8 cellular contexts compared by ENCODE assay signal in the genomic region with DNA sequence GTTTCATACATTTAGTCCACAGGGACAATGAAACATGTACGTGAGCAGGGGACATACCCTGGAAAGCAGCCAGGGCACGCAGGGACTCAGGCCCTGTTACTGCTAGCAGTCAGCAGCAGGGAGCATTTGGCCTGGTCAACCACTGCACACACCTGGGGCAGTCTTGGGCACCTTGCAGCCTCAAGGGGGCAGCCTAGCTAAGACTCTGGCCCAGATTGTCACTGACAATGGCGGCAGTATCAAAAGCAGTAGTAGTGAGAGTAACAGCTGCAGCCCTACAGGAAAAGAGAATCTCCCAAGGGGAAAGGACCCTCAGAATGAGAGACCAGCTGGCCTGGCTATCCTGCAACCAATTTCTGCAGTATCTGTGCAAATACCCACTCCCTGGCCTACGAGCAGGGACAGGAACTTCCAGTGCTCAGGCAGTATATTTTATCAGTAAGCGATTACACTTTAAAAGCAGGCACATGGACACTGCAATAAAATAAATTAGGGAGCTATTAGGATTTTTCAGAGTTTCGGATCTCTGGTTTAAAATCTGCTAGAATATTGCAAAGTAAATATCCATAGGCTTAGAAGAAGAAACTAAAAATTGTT.
A peak's percentile ranks its signal among the peaks of the same experiment; 100 is the strongest.
DNase-seq lines count a peak whose midpoint lies in the region; ATAC-seq and TF ChIP-seq lines count a peak whose summit lies in the region.

No MANE protein-coding gene starts in this region.

- TF ChIP-seq POLR2A in gastrocnemius medialis (IDR thresholded peaks at IDR 0.05) = no peak

- peak; percentile 31 for DNase-seq in G401 (ENCODE audit: low spot score)
- DNase-seq in HuH-7.5 (ENCODE audit: low spot score) = peak; percentile 15
- peak; percentile 80 to 93 for DNase-seq in SJCRH30
- peak; percentile 61 for DNase-seq in activated naive CD4-positive, alpha-beta T cell treated with anti-CD3 and anti-CD28 coated beads, Interleukin-2, amount 50 U/mL, for 16 hours
- DNase-seq in right atrium auricular region (ENCODE audit: low spot score) = no peak
- DNase-seq in gastrocnemius medialis = peak; percentile 18 to 37
- DNase-seq in DMS79 (lab: John Stamatoyannopoulos, UW) = no peak

- no peaks in the 10 kb centered on the region for H3K36me3 ChIP-seq in SJCRH30
- no peaks in the 10 kb centered on the region for H3K36me3 ChIP-seq in right atrium auricular region
- H3K36me3 ChIP-seq in gastrocnemius medialis = no peaks in the 10 kb centered on the region

- H3K27ac ChIP-seq in SJCRH30 (no peak overlapping the region), right atrium auricular region (no peak overlapping the region), gastrocnemius medialis (no peak overlapping the region)

- H3K4me3 ChIP-seq in SJCRH30 (no peak overlapping the region), right atrium auricular region (no peak overlapping the region), gastrocnemius medialis (no peak overlapping the region)

- no peaks in the 10 kb centered on the region for H3K4me1 ChIP-seq in SJCRH30
- H3K4me1 ChIP-seq in right atrium auricular region = peaks cover 0 to 8% of the 10 kb centered on the region in 2 donors
- H3K4me1 ChIP-seq in gastrocnemius medialis = peaks cover 9% of the 10 kb centered on the region in 2 donors

- ATAC-seq in GM21717 (IDR thresholded peaks at IDR 0.05; ENCODE audit: unreplicated experiment) = peak; percentile 97
- ATAC-seq in gastrocnemius medialis = peak; percentile 69 to 78

- intact Hi-C loops in gastrocnemius medialis (cut with DNase I; ENCODE audit: low total_unique reads) = loop anchor here (1.0 to 10.0 kb wide), 2 partner anchors 118 to 228 kb away; no protein-coding TSS in a partner anchor

- H3K27me3 ChIP-seq in SJCRH30 (no peaks in the 10 kb centered on the region), right atrium auricular region (no peaks in the 10 kb centered on the region), gastrocnemius medialis (no peaks in the 10 kb centered on the region)

- in situ Hi-C loops in G401 (cut with HindIII; ENCODE audit: low sequenced_read_pairs) (no loop called here), gastrocnemius medialis (cut with MboI; ENCODE audit: low sequenced_read_pairs in 4 of 4) (loop anchor here in 2 of 4 donors (5.0 to 10.0 kb wide), 2 partner anchors 228 to 230 kb away; no protein-coding TSS in a partner anchor)

- TF ChIP-seq CTCF in right atrium auricular region (IDR thresholded peaks at IDR 0.05) = peak; percentile 32 to 82
- peak in 4 of 5 experiments; percentile 37 to 74 (median 52) for TF ChIP-seq CTCF in gastrocnemius medialis (IDR thresholded peaks at IDR 0.05 in 4 of 5, conservative IDR thresholded peaks at IDR 0.05 in 1 of 5)

- no peaks in the 10 kb centered on the region for H3K9me3 ChIP-seq in SJCRH30 (replicated peaks)
- no peaks in the 10 kb centered on the region for H3K9me3 ChIP-seq in right atrium auricular region
- no peaks in the 10 kb centered on the region for H3K9me3 ChIP-seq in gastrocnemius medialis

Comparison
In these comparisons a context has a peak if more than half of its experiments do, and no peak if none do; other contexts are left out.
1. DNase-seq: peak in G401 (single experiment), HuH-7.5 (single experiment), SJCRH30 (2 of 2), activated naive CD4-positive, alpha-beta T cell treated with anti-CD3 and anti-CD28 coated beads, Interleukin-2, amount 50 U/mL, for 16 hours (single experiment) and gastrocnemius medialis (2 of 2); none in right atrium auricular region (single experiment) and DMS79 (single experiment).